In genomic region chr17:50866261-50866949, GRCh38 we compare ENCODE assay signal across 1 cellular context.
TF ChIP-seq lines count a peak whose summit lies in the region.

Gene TOB1 (minus strand): TSS chr17:50866354. CDS start chr17:50864017, 2,337 bp downstream.

TF ChIP-seq in GM12878, 131 proteins besides CTCF, POLR2A, EP300 and RAD21 (continued from another document):
- peak; percentile 94 for TF ChIP-seq ZNF687 (IDR thresholded peaks at IDR 0.05)
- 0 out of 2 replicates have a peak, but pooled peaks have one; percentile 31 for TF ChIP-seq MEF2A (IDR thresholded peaks at IDR 0.05; ENCODE audit: insufficient read depth, low read depth, low read length)
- TF ChIP-seq PRDM15 (CRISPR knock-in tag; IDR thresholded peaks at IDR 0.05) = no peak
- 0 out of 4 replicates have a peak, but pooled peaks of 1 of the 2 experiments have one; percentile 4 for TF ChIP-seq SRF (IDR thresholded peaks at IDR 0.05; ENCODE audit: low read depth in 2 of 2, low read length in 2 of 2)
- TF ChIP-seq ZNF592 (IDR thresholded peaks at IDR 0.05) = no peak
- peak; percentile 19 for TF ChIP-seq NBN (IDR thresholded peaks at IDR 0.05)
- no peak for TF ChIP-seq CHD4 (IDR thresholded peaks at IDR 0.05)
- TF ChIP-seq CHD2 (IDR thresholded peaks at IDR 0.05; ENCODE audit: borderline replicate concordance, low read depth, low read length) = peak; percentile 88
- no peak for TF ChIP-seq YBX1 (IDR thresholded peaks at IDR 0.05)
- peak; percentile 99 for TF ChIP-seq POU2F2 (IDR thresholded peaks at IDR 0.05; ENCODE audit: borderline replicate concordance, low read depth, low read length)
- no peak for TF ChIP-seq NFYA (IDR thresholded peaks at IDR 0.05; ENCODE audit: borderline replicate concordance, low read depth, low read length)
- no peak for TF ChIP-seq SKIL (IDR thresholded peaks at IDR 0.05; ENCODE audit: low read depth, poor library complexity, severe bottlenecking)
